ENCODE assay signal across 9 cellular contexts in the genomic region with DNA sequence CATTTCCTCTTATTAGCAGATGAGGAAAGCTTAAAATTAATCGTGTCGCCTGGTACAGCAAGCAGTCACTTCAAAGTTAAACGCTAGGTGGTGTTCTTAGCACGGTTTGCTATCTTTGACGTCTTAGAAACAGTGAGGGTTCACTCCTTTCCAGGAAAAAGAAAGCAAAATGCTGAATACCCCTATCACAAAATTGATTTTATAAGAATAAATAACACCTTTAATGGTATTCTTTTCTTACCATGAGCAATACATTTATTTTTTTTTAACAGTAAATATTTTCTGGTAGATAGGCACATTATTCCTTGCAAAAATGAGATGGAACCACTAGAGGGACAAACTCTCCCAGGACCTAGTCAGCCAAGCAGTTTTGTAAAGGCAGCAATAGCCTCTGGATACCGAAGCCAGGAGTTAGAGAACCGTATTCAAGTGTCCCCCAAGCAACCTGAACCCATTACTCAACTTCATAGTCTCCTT.
A peak's percentile ranks its signal among the peaks of the same experiment; 100 is the strongest.
DNase-seq lines count a peak whose midpoint lies in the region; ATAC-seq, FAIRE-seq and TF ChIP-seq lines count a peak whose summit lies in the region.
"Had no signal": no experiment of that assay in that cellular context is flagged by ENCODE, and none has a peak within 500 bp of the region (broad histone marks: within the 10 kb centered on the region; RNA-seq: fewer than 3 reads in every experiment).

No MANE protein-coding gene starts in this region.

- no peak overlapping the region for H3K4me3 ChIP-seq in Panc1 (ENCODE audit: low read depth in 2 of 2, low read length in 2 of 2)

- peak; percentile 74 for FAIRE-seq in endometrium (lab: Jason Lieb, UNC)

- no TSS peak for BruUV-seq in Panc1 (replicated peaks; lab: Mats Ljungman, UMichigan)

- H3K27me3 ChIP-seq in Panc1 (ENCODE audit: control insufficient read depth, insufficient read depth, low read length), result no peaks in the 10 kb centered on the region

- no peaks in the 10 kb centered on the region for H3K4me1 ChIP-seq in Panc1 (ENCODE audit: control insufficient read depth, insufficient read depth, low read length)

- POLR2A ChIA-PET in Panc1 (lab: Charles Lee), result no interaction called here

- H3K27ac ChIP-seq in Panc1 (ENCODE audit: low read length), result no peak overlapping the region

- intact Hi-C loops in Panc1 (cut with micrococcal nuclease; ENCODE audit: unreplicated experiment), result loop anchor here (1.0 kb wide), 1 partner anchor 350 kb away; no protein-coding TSS in a partner anchor

- CTCF ChIA-PET in Panc1 (lab: Charles Lee), result interaction anchor here (0.5 to 0.9 kb wide), 5 partner anchors 137 to 711 kb away, joined by 3 to 7 read pairs (median 3); no protein-coding TSS in a partner anchor

- H3K36me3 ChIP-seq in Panc1 (ENCODE audit: control insufficient read depth, insufficient read depth, low read length), result no peaks in the 10 kb centered on the region

- DNase-seq in Caki2 (ENCODE audit: low read depth) (peak; percentile 58), GM19240 (ENCODE audit: insufficient read length, low spot score) (peak; percentile 18), KG1 (lab: John Stamatoyannopoulos, UW) (peak; percentile 54), Panc1 (ENCODE audit: low read depth, low spot score) (peak; percentile 42), midbrain (lab: John Stamatoyannopoulos, UW) (peak; percentile 52), NCI-H1436 (lab: John Stamatoyannopoulos, UW) (no peak)
- no peak for DNase-seq in effector CD8-positive, alpha-beta T cell (lab: John Stamatoyannopoulos, UW)
- DNase-seq: activated B cell treated with CpG ODN at 0.5 μM for 24 hours had no signal

- peak; percentile 77 for TF ChIP-seq CTCF in Panc1 (IDR thresholded peaks at IDR 0.05)

- H3K9me3 ChIP-seq in Panc1 (ENCODE audit: control insufficient read depth, insufficient read depth, low read depth, low read length), result no peaks in the 10 kb centered on the region

- peak; percentile 90 for ATAC-seq in Panc1

- in situ Hi-C loops in Caki2 (cut with HindIII; ENCODE audit: low pct_unique_long_range_greater_than_20kb, low sequenced_read_pairs) (no loop called here), Panc1 (cut with HindIII; ENCODE audit: low pct_unique_long_range_greater_than_20kb, low sequenced_read_pairs) (no loop called here)

Comparison
In these comparisons a context has a peak if more than half of its experiments do, and no peak if none do; other contexts are left out.
1. DNase-seq: peak in Caki2 (single experiment), GM19240 (single experiment), KG1 (single experiment), Panc1 (single experiment) and midbrain (single experiment); none in NCI-H1436 (single experiment) and effector CD8-positive, alpha-beta T cell (single experiment).